ENCODE assay signal across 14 cellular contexts in genomic region chr2:217666338-217666737, GRCh38.
DNase-seq lines count a peak whose midpoint lies in the region; ATAC-seq and TF ChIP-seq lines count a peak whose summit lies in the region.
"Had no signal": no experiment of that assay in that cellular context is flagged by ENCODE, and none has a peak within 500 bp of the region (broad histone marks: within the 10 kb centered on the region; RNA-seq: fewer than 3 reads in every experiment).

No MANE protein-coding gene starts in this region.

- no peak overlapping the region for H3K4me3 ChIP-seq in AG09309 (ENCODE audit: control insufficient read depth, low read depth, low read length)
- H3K4me3 ChIP-seq: adrenal gland, mucosa of descending colon, SJSA1 had no signal

- H3K27me3 Mint-ChIP-seq in activated naive CD8-positive, alpha-beta T cell treated with anti-CD3 and anti-CD28 coated beads, Interleukin-2, amount 50 U/mL, for 24 hours = peaks cover 7% of the 10 kb centered on the region

- no peak overlapping the region for H3K4me3 Mint-ChIP-seq in activated naive CD8-positive, alpha-beta T cell treated with anti-CD3 and anti-CD28 coated beads, Interleukin-2, amount 50 U/mL, for 24 hours

- H3K27ac Mint-ChIP-seq in activated naive CD8-positive, alpha-beta T cell treated with anti-CD3 and anti-CD28 coated beads, Interleukin-2, amount 50 U/mL, for 24 hours = peak overlapping the region; percentile 7

- no peak for TF ChIP-seq CTCF in AG09309 (IDR thresholded peaks at IDR 0.05; ENCODE audit: control insufficient read depth, insufficient read depth, low read depth, low read length, missing control alignments)

- ATAC-seq in GM19463 (IDR thresholded peaks at IDR 0.05; ENCODE audit: unreplicated experiment) (peak; percentile 90), HG03280 (IDR thresholded peaks at IDR 0.05; ENCODE audit: unreplicated experiment) (no peak)
- ATAC-seq in activated naive CD8-positive, alpha-beta T cell treated with anti-CD3 and anti-CD28 coated beads, Interleukin-2, amount 50 U/mL, for 24 hours = peak; percentile 92
- ATAC-seq: mucosa of descending colon had no signal

- DNase-seq in AG09309 (ENCODE audit: low read depth) (peak; percentile 25), kidney glomerular epithelial cell (lab: John Stamatoyannopoulos, UW) (peak; percentile 12), SKM-1 (lab: John Stamatoyannopoulos, UW; ENCODE audit: unreplicated experiment) (no peak), 8988T (no peak), nucleus accumbens (lab: John Stamatoyannopoulos, UW) (no peak)
- DNase-seq in activated naive CD8-positive, alpha-beta T cell treated with anti-CD3 and anti-CD28 coated beads, Interleukin-2, amount 50 U/mL, for 24 hours = peak; percentile 6
- DNase-seq: adrenal gland, cortex of kidney, DMS53, mucosa of descending colon, posterior cingulate gyrus had no signal

- no peaks in the 10 kb centered on the region for H3K9me3 Mint-ChIP-seq in activated naive CD8-positive, alpha-beta T cell treated with anti-CD3 and anti-CD28 coated beads, Interleukin-2, amount 50 U/mL, for 24 hours

- H3K4me1 Mint-ChIP-seq in activated naive CD8-positive, alpha-beta T cell treated with anti-CD3 and anti-CD28 coated beads, Interleukin-2, amount 50 U/mL, for 24 hours = peaks cover 26% of the 10 kb centered on the region

- H3K36me3 Mint-ChIP-seq in activated naive CD8-positive, alpha-beta T cell treated with anti-CD3 and anti-CD28 coated beads, Interleukin-2, amount 50 U/mL, for 24 hours (ENCODE audit: low read depth) = no peaks in the 10 kb centered on the region

Comparison
In these comparisons a context has a peak if more than half of its experiments do, and no peak if none do; other contexts are left out.
1. DNase-seq: peak in AG09309 (single experiment), activated naive CD8-positive, alpha-beta T cell treated with anti-CD3 and anti-CD28 coated beads, Interleukin-2, amount 50 U/mL, for 24 hours (single experiment) and kidney glomerular epithelial cell (single experiment); none in SKM-1 (single experiment), 8988T (single experiment) and nucleus accumbens (0 of 56).